18 cellular contexts compared by ENCODE assay signal in genomic region chr2:211391206-211391605, GRCh38.
DNase-seq lines count a peak whose midpoint lies in the region; ATAC-seq and TF ChIP-seq lines count a peak whose summit lies in the region.
"Had no signal": no experiment of that assay in that cellular context is flagged by ENCODE, and none has a peak within 500 bp of the region (broad histone marks: within the 10 kb centered on the region; RNA-seq: fewer than 3 reads in every experiment).

No MANE protein-coding gene starts in this region.

- H3K4me3 ChIP-seq in right lobe of liver = no peak overlapping the region
- H3K4me3 ChIP-seq: MG63 had no signal

- peak; percentile 36 for DNase-seq in NCI-H748 (lab: John Stamatoyannopoulos, UW; ENCODE audit: unreplicated experiment)
- no peak for DNase-seq in NCI-H748 treated with DMSO at 0.1 percent for 48 hours (lab: John Stamatoyannopoulos, UW)
- DNase-seq in SHP77 treated with DMSO at 0.1 percent for 48 hours (lab: John Stamatoyannopoulos, UW) = peak; percentile 45
- peak; percentile 28 for DNase-seq in inferior parietal cortex (ENCODE audit: extremely low spot score)
- DNase-seq in activated T-cell treated with anti-CD3 and anti-CD28 coated beads, Interleukin-2, amount 50 U/mL, for 48 hours = no peak
- no peak for DNase-seq in right lobe of liver
- DNase-seq in GM13976 (ENCODE audit: low spot score) = no peak
- no peak for DNase-seq in T-helper 2 cell
- DNase-seq: activated B cell treated with CpG ODN at 0.5 μM for 24 hours; activated CD4-positive, alpha-beta T cell treated with anti-CD3 and anti-CD28 coated beads, Interleukin-2, amount 50 U/mL, for 4 hours; DMS79 treated with DMSO at 0.1 percent for 48 hours; KBM-7; mammary epithelial cell; MG63; NCI-H1436 treated with DMSO at 0.1 percent for 48 hours; small intestine; stimulated activated CD4-positive, alpha-beta T cell treated with anti-CD3 and anti-CD28 coated beads, Interleukin-1b, Interleukin-23, amount 100 ng/mL, for 48 hours; T1000 had no signal

- no peaks in the 10 kb centered on the region for H3K4me1 ChIP-seq in right lobe of liver

- TF ChIP-seq CTCF in right lobe of liver (IDR thresholded peaks at IDR 0.05) = no peak
- TF ChIP-seq CTCF in GM13976 (IDR thresholded peaks at IDR 0.05; ENCODE audit: borderline replicate concordance, control extremely low read depth, extremely low read depth, insufficient read depth, missing control alignments) = no peak

- in situ Hi-C loops in GM13976 (cut with MboI; ENCODE audit: low sequenced_read_pairs, unreplicated experiment) = no loop called here

- H3K9me3 ChIP-seq in right lobe of liver = no peaks in the 10 kb centered on the region
- H3K9me3 ChIP-seq: MG63 had no signal

- H3K27ac ChIP-seq in right lobe of liver = no peak overlapping the region

- no peaks in the 10 kb centered on the region for H3K36me3 ChIP-seq in right lobe of liver
- H3K36me3 ChIP-seq: MG63 had no signal

- no peak for TF ChIP-seq POLR2A in right lobe of liver (IDR thresholded peaks at IDR 0.05)

- H3K27me3 ChIP-seq in right lobe of liver = no peaks in the 10 kb centered on the region
- H3K27me3 ChIP-seq: MG63 had no signal

- WGBS in right lobe of liver (ENCODE audit: insufficient coverage, low coverage, low lambda C conversion rate, missing lambda C conversion rate) = 43% methylated on average over 4 of the region's 4 CpGs

- no peak for ATAC-seq in right lobe of liver

- intact Hi-C loops in right lobe of liver (cut with DNase I) = no loop called here

Comparison
In these comparisons a context has a peak if more than half of its experiments do, and no peak if none do; other contexts are left out.
1. DNase-seq: peak in NCI-H748 (single experiment), SHP77 treated with DMSO at 0.1 percent for 48 hours (single experiment) and inferior parietal cortex (single experiment); none in NCI-H748 treated with DMSO at 0.1 percent for 48 hours (single experiment), activated T-cell treated with anti-CD3 and anti-CD28 coated beads, Interleukin-2, amount 50 U/mL, for 48 hours (0 of 2), right lobe of liver (0 of 3), GM13976 (single experiment) and T-helper 2 cell (0 of 5).